8 cellular contexts compared by ENCODE assay signal in the genomic region with DNA sequence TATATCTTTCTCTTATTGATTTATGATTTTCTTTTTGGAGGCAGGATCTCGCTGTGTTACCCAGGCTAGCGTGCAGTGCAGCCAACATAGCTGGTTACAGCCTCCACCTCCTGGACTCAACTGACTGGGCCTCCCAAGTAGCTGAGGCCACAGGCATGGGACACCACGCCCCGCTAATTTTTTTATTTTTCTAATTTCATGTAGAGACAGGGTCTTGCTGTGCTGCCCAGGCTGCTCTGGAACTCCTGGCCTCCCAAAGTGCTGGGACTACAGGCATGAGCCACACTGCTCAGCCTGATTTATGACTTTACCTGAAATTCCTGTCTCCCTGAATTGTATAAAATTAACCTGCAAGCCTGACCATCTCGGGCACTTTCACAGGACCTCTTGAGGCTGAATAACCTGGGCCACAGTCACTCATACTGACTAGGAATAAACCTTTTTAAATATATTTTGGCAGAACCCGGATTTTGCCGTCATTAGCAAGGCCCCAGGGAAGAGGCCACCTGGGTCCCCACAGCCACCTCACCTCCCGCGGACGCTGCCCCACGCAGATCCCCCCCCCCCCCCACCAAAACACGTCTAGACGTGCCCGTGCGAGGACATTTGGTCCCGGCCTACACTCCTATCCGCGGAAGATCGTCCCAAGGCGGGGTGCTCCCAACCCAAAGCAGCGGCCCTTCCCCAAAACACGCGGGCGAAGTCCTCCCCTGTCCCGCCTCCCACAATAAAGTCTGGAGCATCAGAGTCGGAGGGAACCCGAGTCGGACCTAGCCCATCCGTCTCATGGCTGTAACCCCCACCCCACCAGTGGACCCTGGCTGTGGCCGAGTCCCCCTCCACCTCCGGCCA. TPM values are rescaled to one million over a fixed set of nuclear protein-coding genes. Genes with fewer than 3 reads are reported as not detected.
DNase-seq lines count a peak whose midpoint lies in the region; ATAC-seq and TF ChIP-seq lines count a peak whose summit lies in the region.

No MANE protein-coding gene starts in this region.

- peaks cover 18% of the 10 kb centered on the region for H3K4me1 Mint-ChIP-seq in neural crest cell

- peaks cover 10% of the 10 kb centered on the region for H3K9me3 Mint-ChIP-seq in neural crest cell

- peak overlapping the region; percentile 79 for H2AFZ ChIP-seq in fibroblast of lung (ENCODE audit: low read length)

- H3K4me2 ChIP-seq in fibroblast of lung (ENCODE audit: extremely low read depth, insufficient read depth, low read length), result peak overlapping the region; percentile 93

- no peaks in the 10 kb centered on the region for H3K27me3 ChIP-seq in fibroblast of lung (ENCODE audit: control insufficient read depth, insufficient read depth, low read length)

- TF ChIP-seq CTCF in fibroblast of lung (conservative IDR thresholded peaks at IDR 0.05 in 1 of 2, IDR thresholded peaks at IDR 0.05 in 1 of 2; ENCODE audit: low read depth in 1 of 2, low read length in 2 of 2) (no peak), neural crest cell (conservative IDR thresholded peaks at IDR 0.05) (no peak)

- H3K79me2 ChIP-seq in fibroblast of lung (ENCODE audit: control insufficient read depth, insufficient read depth, low read length), result peaks cover 10% of the 10 kb centered on the region

- peak overlapping the region; percentile 99 for H3K4me3 Mint-ChIP-seq in neural crest cell

- H3K36me3 Mint-ChIP-seq in neural crest cell (ENCODE audit: low read depth), result peaks cover 24% of the 10 kb centered on the region

- ATAC-seq in Right ventricle myocardium inferior, result peak; percentile 3
- peak; percentile 21 for ATAC-seq in SK-N-SH treated with all-trans-retinoic acid at 6 μM for 48 hours
- no peak for ATAC-seq in GM18907 (IDR thresholded peaks at IDR 0.05; ENCODE audit: unreplicated experiment)

- H3K9me3 ChIP-seq in fibroblast of lung (ENCODE audit: control insufficient read depth, insufficient read depth, low read depth, low read length), result no peaks in the 10 kb centered on the region

- intact Hi-C loops in Right ventricle myocardium inferior (cut with DNase I) (loop anchor here (5.0 kb wide), 3 partner anchors 57 to 292 kb away; no protein-coding TSS in a partner anchor), cardiac septum (cut with DNase I) (loop anchor here (5.0 kb wide), 2 partner anchors 73 to 172 kb away; a partner anchor contains a TSS)

- H3K27me3 Mint-ChIP-seq in neural crest cell (ENCODE audit: low read depth), result peaks cover 18% of the 10 kb centered on the region

- H3K4me3 ChIP-seq in fibroblast of lung (replicated peaks in 1 of 4; ENCODE audit: control extremely low read depth in 1 of 4, insufficient read depth in 1 of 4, low read depth in 3 of 4, low read length in 4 of 4), result peak overlapping the region; percentile 77 to 93 (median 86)

- no peaks in the 10 kb centered on the region for H4K20me1 ChIP-seq in fibroblast of lung (ENCODE audit: control insufficient read depth, extremely low read depth, insufficient read depth, low read length)

- peak overlapping the region; percentile 91 for H3K9ac ChIP-seq in fibroblast of lung (ENCODE audit: insufficient read depth, low read length)

- H3K4me1 ChIP-seq in fibroblast of lung (ENCODE audit: control insufficient read depth, extremely low read depth, insufficient read depth, low read length), result no peaks in the 10 kb centered on the region

- H3K27ac ChIP-seq in fibroblast of lung (ENCODE audit: insufficient read depth, low read length), result peak overlapping the region; percentile 89

- DNase-seq in Right ventricle myocardium inferior (ENCODE audit: missing footprints) (no peak), cardiac septum (ENCODE audit: low spot score) (no peak), fibroblast of lung (ENCODE audit: low read depth in 2 of 2) (peak; percentile 18 to 28), neural crest cell (ENCODE audit: low read depth, low spot score) (no peak), HuH-7 (ENCODE audit: low spot score) (no peak), activated gamma-delta T cell (lab: John Stamatoyannopoulos, UW) (no peak)

- H3K27ac Mint-ChIP-seq in neural crest cell (ENCODE audit: unreplicated experiment), result peak overlapping the region; percentile 88

- no peaks in the 10 kb centered on the region for H3K36me3 ChIP-seq in fibroblast of lung (ENCODE audit: control insufficient read depth, insufficient read depth, low read length)

TF ChIP-seq in SK-N-SH treated with all-trans-retinoic acid at 6 μM for 48 hours, 23 proteins besides CTCF, POLR2A, EP300 and RAD21 (continues in another document):
- TF ChIP-seq ZFP30 (CRISPR knock-in tag; IDR thresholded peaks at IDR 0.05) (no peak), BACH2 (CRISPR knock-in tag; IDR thresholded peaks at IDR 0.05; ENCODE audit: borderline replicate concordance) (no peak), CSDC2 (CRISPR knock-in tag; IDR thresholded peaks at IDR 0.05) (no peak), ZNF70 (CRISPR knock-in tag; IDR thresholded peaks at IDR 0.05) (no peak), GLIS3 (CRISPR knock-in tag; IDR thresholded peaks at IDR 0.05) (no peak), TOX (CRISPR knock-in tag; IDR thresholded peaks at IDR 0.05; ENCODE audit: borderline replicate concordance) (no peak), TCF4 (CRISPR knock-in tag; IDR thresholded peaks at IDR 0.05; ENCODE audit: borderline replicate concordance) (no peak), ZC3H10 (CRISPR knock-in tag; IDR thresholded peaks at IDR 0.05) (no peak), OSR1 (CRISPR knock-in tag; IDR thresholded peaks at IDR 0.05) (no peak), SNAI2 (CRISPR knock-in tag; IDR thresholded peaks at IDR 0.05) (no peak)
- TF ChIP-seq, protein P1, sequence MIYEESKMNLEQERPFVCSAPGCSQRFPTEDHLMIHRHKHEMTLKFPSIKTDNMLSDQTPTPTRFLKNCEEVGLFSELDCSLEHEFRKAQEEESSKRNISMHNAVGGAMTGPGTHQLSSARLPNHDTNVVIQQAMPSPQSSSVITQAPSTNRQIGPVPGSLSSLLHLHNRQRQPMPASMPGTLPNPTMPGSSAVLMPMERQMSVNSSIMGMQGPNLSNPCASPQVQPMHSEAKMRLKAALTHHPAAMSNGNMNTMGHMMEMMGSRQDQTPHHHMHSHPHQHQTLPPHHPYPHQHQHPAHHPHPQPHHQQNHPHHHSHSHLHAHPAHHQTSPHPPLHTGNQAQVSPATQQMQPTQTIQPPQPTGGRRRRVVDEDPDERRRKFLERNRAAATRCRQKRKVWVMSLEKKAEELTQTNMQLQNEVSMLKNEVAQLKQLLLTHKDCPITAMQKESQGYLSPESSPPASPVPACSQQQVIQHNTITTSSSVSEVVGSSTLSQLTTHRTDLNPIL (CRISPR knock-in tag; IDR thresholded peaks at IDR 0.05; ENCODE audit: low read depth), result no peak
- TF ChIP-seq, protein P2, sequence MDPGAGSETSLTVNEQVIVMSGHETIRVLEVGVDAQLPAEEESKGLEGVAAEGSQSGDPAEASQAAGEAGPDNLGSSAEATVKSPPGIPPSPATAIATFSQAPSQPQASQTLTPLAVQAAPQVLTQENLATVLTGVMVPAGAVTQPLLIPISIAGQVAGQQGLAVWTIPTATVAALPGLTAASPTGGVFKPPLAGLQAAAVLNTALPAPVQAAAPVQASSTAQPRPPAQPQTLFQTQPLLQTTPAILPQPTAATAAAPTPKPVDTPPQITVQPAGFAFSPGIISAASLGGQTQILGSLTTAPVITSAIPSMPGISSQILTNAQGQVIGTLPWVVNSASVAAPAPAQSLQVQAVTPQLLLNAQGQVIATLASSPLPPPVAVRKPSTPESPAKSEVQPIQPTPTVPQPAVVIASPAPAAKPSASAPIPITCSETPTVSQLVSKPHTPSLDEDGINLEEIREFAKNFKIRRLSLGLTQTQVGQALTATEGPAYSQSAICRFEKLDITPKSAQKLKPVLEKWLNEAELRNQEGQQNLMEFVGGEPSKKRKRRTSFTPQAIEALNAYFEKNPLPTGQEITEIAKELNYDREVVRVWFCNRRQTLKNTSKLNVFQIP (CRISPR knock-in tag; IDR thresholded peaks at IDR 0.05; ENCODE audit: borderline replicate concordance, low read depth), result no peak
- TF ChIP-seq, protein P3, sequence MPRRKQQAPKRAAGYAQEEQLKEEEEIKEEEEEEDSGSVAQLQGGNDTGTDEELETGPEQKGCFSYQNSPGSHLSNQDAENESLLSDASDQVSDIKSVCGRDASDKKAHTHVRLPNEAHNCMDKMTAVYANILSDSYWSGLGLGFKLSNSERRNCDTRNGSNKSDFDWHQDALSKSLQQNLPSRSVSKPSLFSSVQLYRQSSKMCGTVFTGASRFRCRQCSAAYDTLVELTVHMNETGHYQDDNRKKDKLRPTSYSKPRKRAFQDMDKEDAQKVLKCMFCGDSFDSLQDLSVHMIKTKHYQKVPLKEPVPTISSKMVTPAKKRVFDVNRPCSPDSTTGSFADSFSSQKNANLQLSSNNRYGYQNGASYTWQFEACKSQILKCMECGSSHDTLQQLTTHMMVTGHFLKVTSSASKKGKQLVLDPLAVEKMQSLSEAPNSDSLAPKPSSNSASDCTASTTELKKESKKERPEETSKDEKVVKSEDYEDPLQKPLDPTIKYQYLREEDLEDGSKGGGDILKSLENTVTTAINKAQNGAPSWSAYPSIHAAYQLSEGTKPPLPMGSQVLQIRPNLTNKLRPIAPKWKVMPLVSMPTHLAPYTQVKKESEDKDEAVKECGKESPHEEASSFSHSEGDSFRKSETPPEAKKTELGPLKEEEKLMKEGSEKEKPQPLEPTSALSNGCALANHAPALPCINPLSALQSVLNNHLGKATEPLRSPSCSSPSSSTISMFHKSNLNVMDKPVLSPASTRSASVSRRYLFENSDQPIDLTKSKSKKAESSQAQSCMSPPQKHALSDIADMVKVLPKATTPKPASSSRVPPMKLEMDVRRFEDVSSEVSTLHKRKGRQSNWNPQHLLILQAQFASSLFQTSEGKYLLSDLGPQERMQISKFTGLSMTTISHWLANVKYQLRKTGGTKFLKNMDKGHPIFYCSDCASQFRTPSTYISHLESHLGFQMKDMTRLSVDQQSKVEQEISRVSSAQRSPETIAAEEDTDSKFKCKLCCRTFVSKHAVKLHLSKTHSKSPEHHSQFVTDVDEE (CRISPR knock-in tag; IDR thresholded peaks at IDR 0.05), result no peak

RNA-seq across cellular contexts. Expression of a gene that starts 0.9 kb away (rescaled TPM):
- total RNA-seq in Right ventricle myocardium inferior, result 7.0 TPM
- total RNA-seq in cardiac septum, result 9.3 TPM
- total RNA-seq in fibroblast of lung, result 21.6 and 24.9 TPM in 2 replicates
- 5.6 and 7.1 TPM in 2 replicates for polyA plus RNA-seq in fibroblast of lung
- polyA plus RNA-seq in fibroblast of lung (2012), result 5.1 and 6.1 TPM in 2 replicates
- polyA minus RNA-seq in fibroblast of lung (ENCODE audit: low replicate concordance), result 6.0 and 8.1 TPM in 2 replicates
- 18.6 and 18.8 TPM in 2 replicates for total RNA-seq in neural crest cell

Comparison
In these comparisons a context has a peak if more than half of its experiments do, and no peak if none do; other contexts are left out.
1. DNase-seq: peak in fibroblast of lung (2 of 2); none in Right ventricle myocardium inferior (single experiment), cardiac septum (single experiment), neural crest cell (single experiment), HuH-7 (single experiment) and activated gamma-delta T cell (single experiment).